In the genomic region with DNA sequence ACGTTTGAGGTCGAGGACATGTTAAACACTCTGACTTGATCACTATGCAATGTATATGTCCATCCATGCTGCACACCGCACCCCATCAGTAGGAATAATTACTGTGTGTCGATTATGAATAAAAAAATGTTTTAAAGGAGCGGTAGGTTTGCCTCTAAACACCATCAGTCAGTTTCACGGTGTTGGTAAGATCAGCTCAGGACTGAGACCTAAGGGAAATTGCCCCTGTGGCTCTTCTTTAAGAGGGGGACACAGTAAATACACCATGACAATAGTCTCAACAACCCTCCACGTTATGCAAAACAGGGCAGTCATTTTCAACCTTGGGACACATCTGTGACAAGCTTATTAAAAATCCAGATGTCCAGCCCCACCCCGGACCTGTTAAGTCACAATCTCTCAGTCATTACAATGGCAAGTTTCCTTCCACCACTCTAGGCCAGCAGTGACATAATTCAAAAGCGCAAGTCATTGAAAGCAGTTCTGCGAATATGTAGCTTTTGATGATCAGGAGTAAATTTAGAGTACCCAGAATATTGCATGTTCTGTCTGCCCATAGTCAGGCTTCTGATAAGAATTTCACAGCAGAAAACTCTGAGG, we compare ENCODE assay signal across 8 cellular contexts. TPM values are rescaled to one million over a fixed set of nuclear protein-coding genes. Genes with fewer than 3 reads are reported as not detected.
A peak's percentile ranks its signal among the peaks of the same experiment; 100 is the strongest.
DNase-seq lines count a peak whose midpoint lies in the region; ATAC-seq, FAIRE-seq and TF ChIP-seq lines count a peak whose summit lies in the region.

No MANE protein-coding gene starts in this region.

- DNase-seq in GM03348 (ENCODE audit: low spot score) (peak; percentile 18), OCI-M1 (lab: John Stamatoyannopoulos, UW) (peak; percentile 58), endothelial cell of umbilical vein (ENCODE audit: low read depth, low spot score) (peak; percentile 23), neural progenitor cell (ENCODE audit: low spot score) (no peak), NCI-H526 treated with DMSO at 0.1 percent for 48 hours (lab: John Stamatoyannopoulos, UW) (no peak), T1000 (lab: John Stamatoyannopoulos, UW) (no peak)
- DNase-seq in activated effector memory CD4-positive, alpha-beta T cell treated with anti-CD3 and anti-CD28 coated beads, Interleukin-2, amount 50 U/mL, for 16 hours, result no peak

- CTCF ChIA-PET in endothelial cell of umbilical vein (lab: Charles Lee), result interaction anchor here (0.8 to 5.3 kb wide), 18 partner anchors 9 to 704 kb away, joined by 3 to 36 read pairs (median 6); partner anchors contain the start of gene C16orf46

- H4K20me1 ChIP-seq in endothelial cell of umbilical vein (replicated peaks; ENCODE audit: control insufficient read depth, extremely low read depth, insufficient read depth, low read length) (no peaks in the 10 kb centered on the region), neural progenitor cell (ENCODE audit: low read depth) (peaks cover 56% of the 10 kb centered on the region)

- peaks cover 2% of the 10 kb centered on the region for H3K27me3 Mint-ChIP-seq in neural progenitor cell (ENCODE audit: insufficient read depth, low read depth)

- H2AFZ ChIP-seq in endothelial cell of umbilical vein (ENCODE audit: low read depth, low read length), result no peak overlapping the region
- H2AFZ ChIP-seq in neural progenitor cell (replicated peaks), result no peak overlapping the region

- no peak for TF ChIP-seq POLR2A in endothelial cell of umbilical vein (IDR thresholded peaks at IDR 0.05; ENCODE audit: low read depth, low read length)

- peaks cover 0 to 9% of the 10 kb centered on the region in 2 experiments for H3K36me3 ChIP-seq in endothelial cell of umbilical vein (ENCODE audit: control insufficient read depth in 2 of 2, extremely low read depth in 1 of 2, insufficient read depth in 2 of 2, low read length in 2 of 2)
- H3K36me3 ChIP-seq in neural progenitor cell, result no peaks in the 10 kb centered on the region

- TF ChIP-seq CTCF in endothelial cell of umbilical vein (IDR thresholded peaks at IDR 0.05; ENCODE audit: extremely low read depth in 1 of 2, insufficient read depth in 1 of 2, low read depth in 1 of 2, low read length in 2 of 2), result no peak
- no peak for TF ChIP-seq CTCF in neural progenitor cell (IDR thresholded peaks at IDR 0.05)

- peaks cover 28% of the 10 kb centered on the region for H3K36me3 Mint-ChIP-seq in neural progenitor cell

- no peaks in the 10 kb centered on the region for H3K27me3 ChIP-seq in endothelial cell of umbilical vein (ENCODE audit: control insufficient read depth in 2 of 2, insufficient read depth in 2 of 2, low read length in 2 of 2)
- H3K27me3 ChIP-seq in neural progenitor cell, result no peaks in the 10 kb centered on the region

- peaks cover 41% of the 10 kb centered on the region for H3K4me1 Mint-ChIP-seq in neural progenitor cell

- ATAC-seq in GM21737 (IDR thresholded peaks at IDR 0.05; ENCODE audit: unreplicated experiment), result no peak

- H3K9me3 ChIP-seq in endothelial cell of umbilical vein (replicated peaks; ENCODE audit: control insufficient read depth, insufficient read depth, low read length) (no peaks in the 10 kb centered on the region), neural progenitor cell (ENCODE audit: low read depth) (peaks cover 7% of the 10 kb centered on the region)

- H3K4me3 Mint-ChIP-seq in neural progenitor cell, result peak overlapping the region; percentile 95

- peak; percentile 77 for FAIRE-seq in endothelial cell of umbilical vein (lab: Jason Lieb, UNC)

- H3K4me1 ChIP-seq in endothelial cell of umbilical vein (ENCODE audit: control insufficient read depth, extremely low read depth, insufficient read depth, low read length) (peaks cover 11% of the 10 kb centered on the region), neural progenitor cell (peaks cover 37% of the 10 kb centered on the region)

- peak overlapping the region; percentile 61 for H3K27ac ChIP-seq in endothelial cell of umbilical vein (ENCODE audit: insufficient read depth, low read depth, low read length)
- H3K27ac ChIP-seq in neural progenitor cell, result no peak overlapping the region

- BruUV-seq in endothelial cell of umbilical vein (replicated peaks; lab: Mats Ljungman, UMichigan), result TSS peak; percentile 33

- peak overlapping the region; percentile 81 for H3K4me2 ChIP-seq in endothelial cell of umbilical vein (ENCODE audit: insufficient read depth, low read length)
- peak overlapping the region; percentile 96 for H3K4me2 ChIP-seq in neural progenitor cell

- H3K79me2 ChIP-seq in endothelial cell of umbilical vein (ENCODE audit: control insufficient read depth, insufficient read depth, low read length) (peaks cover 31% of the 10 kb centered on the region), neural progenitor cell (ENCODE audit: low read depth) (peaks cover 58% of the 10 kb centered on the region)

- POLR2A ChIA-PET in endothelial cell of umbilical vein (lab: Charles Lee), result no interaction called here

- H3K4me3 ChIP-seq in endothelial cell of umbilical vein (replicated peaks in 1 of 3; ENCODE audit: insufficient read depth in 1 of 3, low read depth in 1 of 3, low read length in 3 of 3) (peak overlapping the region; percentile 61 to 69 (median 69)), neural progenitor cell (peak overlapping the region; percentile 99)

- H3K9me3 Mint-ChIP-seq in neural progenitor cell, result peaks cover 3% of the 10 kb centered on the region

- intact Hi-C loops in endothelial cell of umbilical vein (cut with micrococcal nuclease), result loop anchor here (1.0 to 5.0 kb wide), 2 partner anchors 59 to 160 kb away; partner anchors contain the start of gene GCSH

- dilution Hi-C loops in endothelial cell of umbilical vein (cut with MboI; ENCODE audit: extremely low pct_ligation_motif_present, low sequenced_read_pairs), result no loop called here

- peak overlapping the region; percentile 78 for H3K27ac Mint-ChIP-seq in neural progenitor cell

- H3F3A ChIP-seq in neural progenitor cell (ENCODE audit: low read depth), result peaks cover 26% of the 10 kb centered on the region

- H3K9ac ChIP-seq in endothelial cell of umbilical vein (replicated peaks; ENCODE audit: extremely low read depth, insufficient read depth, low read length) (peak overlapping the region; percentile 84), neural progenitor cell (peak overlapping the region; percentile 77)

- no peaks in the 10 kb centered on the region for H3K9me1 ChIP-seq in endothelial cell of umbilical vein (replicated peaks; ENCODE audit: control insufficient read depth, extremely low read depth, insufficient read depth, low read length)

RNA-seq across cellular contexts. Expression of gene ATMIN, which starts 1.2 kb away (rescaled TPM):
- total RNA-seq in endothelial cell of umbilical vein, result 22.4 and 25.3 TPM in 2 replicates
- 15.0 and 15.8 TPM in 2 replicates for polyA plus RNA-seq in endothelial cell of umbilical vein
- polyA plus RNA-seq in endothelial cell of umbilical vein (2011; cell fraction: cytosol; rRNA removed), result 14.2 and 15.8 TPM in 2 replicates
- polyA plus RNA-seq in endothelial cell of umbilical vein (2011; cell fraction: nucleus; rRNA removed), result 14.1 and 17.2 TPM in 2 replicates
- polyA plus RNA-seq in endothelial cell of umbilical vein (2012), result 16.6 and 22.5 TPM in 2 replicates
- 27.0 and 30.2 TPM in 2 replicates for polyA minus RNA-seq in endothelial cell of umbilical vein
- polyA minus RNA-seq in endothelial cell of umbilical vein (2011; cell fraction: cytosol; rRNA and poly(A)+ RNA removed), result 32.6 TPM
- polyA minus RNA-seq in endothelial cell of umbilical vein (2011; cell fraction: nucleus; rRNA and poly(A)+ RNA removed), result 15.1 and 21.4 TPM in 2 replicates
- total RNA-seq in neural progenitor cell (ENCODE audit: low replicate concordance), result 73.5 and 95.0 TPM in 2 replicates

RNA-seq across cellular contexts. Expression of gene CENPN, which starts 29.8 kb away (rescaled TPM):
- 52.4 and 53.4 TPM in 2 replicates for total RNA-seq in endothelial cell of umbilical vein
- polyA plus RNA-seq in endothelial cell of umbilical vein, result 15.3 and 17.6 TPM in 2 replicates
- 60.9 and 63.6 TPM in 2 replicates for polyA plus RNA-seq in endothelial cell of umbilical vein (2011; cell fraction: cytosol; rRNA removed)
- polyA plus RNA-seq in endothelial cell of umbilical vein (2011; cell fraction: nucleus; rRNA removed), result 43.5 and 45.6 TPM in 2 replicates
- polyA plus RNA-seq in endothelial cell of umbilical vein (2012), result 48.3 and 126 TPM in 2 replicates
- 24.4 and 35.3 TPM in 2 replicates for polyA minus RNA-seq in endothelial cell of umbilical vein
- polyA minus RNA-seq in endothelial cell of umbilical vein (2011; cell fraction: cytosol; rRNA and poly(A)+ RNA removed), result 113 TPM
- 21.2 and 22.7 TPM in 2 replicates for polyA minus RNA-seq in endothelial cell of umbilical vein (2011; cell fraction: nucleus; rRNA and poly(A)+ RNA removed)
- total RNA-seq in neural progenitor cell (ENCODE audit: low replicate concordance), result 76.8 and 111 TPM in 2 replicates

RNA-seq across cellular contexts. Expression of gene CMC2, which starts 30.2 kb away (rescaled TPM):
- total RNA-seq in endothelial cell of umbilical vein (96.6 and 97.8 TPM in 2 replicates), neural progenitor cell (ENCODE audit: low replicate concordance) (70.5 and 138 TPM in 2 replicates)
- 121 and 216 TPM in 2 replicates for polyA plus RNA-seq in endothelial cell of umbilical vein
- 137 and 142 TPM in 2 replicates for polyA plus RNA-seq in endothelial cell of umbilical vein (2011; cell fraction: cytosol; rRNA removed)
- polyA plus RNA-seq in endothelial cell of umbilical vein (2011; cell fraction: nucleus; rRNA removed), result 56.7 and 68.7 TPM in 2 replicates
- 131 and 158 TPM in 2 replicates for polyA plus RNA-seq in endothelial cell of umbilical vein (2012)
- 55.9 and 57.2 TPM in 2 replicates for polyA minus RNA-seq in endothelial cell of umbilical vein
- 63.2 TPM for polyA minus RNA-seq in endothelial cell of umbilical vein (2011; cell fraction: cytosol; rRNA and poly(A)+ RNA removed)
- 42.8 and 56.9 TPM in 2 replicates for polyA minus RNA-seq in endothelial cell of umbilical vein (2011; cell fraction: nucleus; rRNA and poly(A)+ RNA removed)

RNA-seq across cellular contexts. Expression of gene C16orf46, which starts 40.2 kb away (rescaled TPM):
- total RNA-seq in endothelial cell of umbilical vein (0.53 TPM in 1 of 2 replicates, not detected in the other), neural progenitor cell (ENCODE audit: low replicate concordance) (1.7 and 2.5 TPM in 2 replicates)
- 0.26 and 0.33 TPM in 2 replicates for polyA plus RNA-seq in endothelial cell of umbilical vein
- 0.19 and 0.41 TPM in 2 replicates for polyA plus RNA-seq in endothelial cell of umbilical vein (2011; cell fraction: cytosol; rRNA removed)
- 0.97 TPM in 1 of 2 replicates, not detected in the other for polyA plus RNA-seq in endothelial cell of umbilical vein (2011; cell fraction: nucleus; rRNA removed)
- 0.21 and 0.46 TPM in 2 replicates for polyA plus RNA-seq in endothelial cell of umbilical vein (2012)
- 2.2 TPM in 1 of 2 replicates, not detected in the other for polyA minus RNA-seq in endothelial cell of umbilical vein
- polyA minus RNA-seq in endothelial cell of umbilical vein (2011; cell fraction: cytosol; rRNA and poly(A)+ RNA removed), result not detected
- polyA minus RNA-seq in endothelial cell of umbilical vein (2011; cell fraction: nucleus; rRNA and poly(A)+ RNA removed), result 0.58 TPM in 1 of 2 replicates, not detected in the other

RNA-seq across cellular contexts. Expression of gene GCSH, which starts 59.3 kb away (rescaled TPM):
- 31.1 and 33.1 TPM in 2 replicates for total RNA-seq in endothelial cell of umbilical vein
- polyA plus RNA-seq in endothelial cell of umbilical vein, result 5.4 and 6.9 TPM in 2 replicates
- polyA plus RNA-seq in endothelial cell of umbilical vein (2011; cell fraction: cytosol; rRNA removed), result 11.1 and 12.2 TPM in 2 replicates
- polyA plus RNA-seq in endothelial cell of umbilical vein (2011; cell fraction: nucleus; rRNA removed), result 3.3 and 6.0 TPM in 2 replicates
- polyA plus RNA-seq in endothelial cell of umbilical vein (2012), result 23.0 and 30.0 TPM in 2 replicates
- polyA minus RNA-seq in endothelial cell of umbilical vein, result 1.1 and 1.5 TPM in 2 replicates
- polyA minus RNA-seq in endothelial cell of umbilical vein (2011; cell fraction: cytosol; rRNA and poly(A)+ RNA removed), result 35.6 TPM
- polyA minus RNA-seq in endothelial cell of umbilical vein (2011; cell fraction: nucleus; rRNA and poly(A)+ RNA removed), result 1.9 and 3.8 TPM in 2 replicates
- 126 and 235 TPM in 2 replicates for total RNA-seq in neural progenitor cell (ENCODE audit: low replicate concordance)

Comparison
In these comparisons a context has a peak if more than half of its experiments do, and no peak if none do; other contexts are left out.
1. DNase-seq: peak in GM03348 (single experiment), OCI-M1 (single experiment) and endothelial cell of umbilical vein (single experiment); none in neural progenitor cell (single experiment), NCI-H526 treated with DMSO at 0.1 percent for 48 hours (single experiment), activated effector memory CD4-positive, alpha-beta T cell treated with anti-CD3 and anti-CD28 coated beads, Interleukin-2, amount 50 U/mL, for 16 hours (single experiment) and T1000 (single experiment).